In the genomic region with DNA sequence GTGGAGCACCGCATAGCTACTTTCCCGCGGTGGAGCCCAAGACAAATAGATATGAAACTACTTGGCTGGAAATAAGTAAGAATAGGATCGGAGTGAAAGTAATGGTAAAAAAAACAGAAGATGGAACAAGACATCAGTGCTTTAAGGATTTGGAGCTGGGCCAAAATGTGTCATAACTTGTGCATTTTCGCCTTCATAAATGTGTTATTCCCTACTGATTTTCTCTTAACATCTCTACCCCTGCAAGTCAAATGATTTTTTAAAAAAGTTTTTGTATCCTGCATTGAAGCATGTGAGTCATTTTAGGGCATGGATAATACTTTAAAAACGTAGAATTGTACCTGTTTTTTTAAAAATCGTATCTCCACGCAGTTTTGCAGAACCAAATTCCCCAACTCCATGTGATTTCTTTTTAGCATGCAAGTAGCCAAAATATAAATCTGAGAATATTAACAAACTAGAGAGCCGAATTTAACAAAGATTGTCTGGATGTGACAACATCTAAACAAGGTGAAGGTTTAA, we compare ENCODE assay signal across 8 cellular contexts. TPM values are rescaled to one million over a fixed set of nuclear protein-coding genes. Genes with fewer than 3 reads are reported as not detected.
DNase-seq lines count a peak whose midpoint lies in the region; ATAC-seq and TF ChIP-seq lines count a peak whose summit lies in the region.

No MANE protein-coding gene starts in this region.

- ATAC-seq in GM21381 (IDR thresholded peaks at IDR 0.05; ENCODE audit: unreplicated experiment) = no peak
- ATAC-seq in HG03457 (IDR thresholded peaks at IDR 0.05; ENCODE audit: unreplicated experiment) = no peak

- peaks cover 27% of the 10 kb centered on the region for H3K4me1 Mint-ChIP-seq in activated T-helper 2 cell treated with anti-CD3 and anti-CD28 coated beads, Interferon-gamma antibody, Interleukin-2, Interleukin-4, amounts not matched to agents 10 μg/mL and 5 μg/mL and 100 μg/mL, durations not matched to agents 14 hours and 24 hours and 36 hours (ENCODE audit: low read depth)

- H3K4me3 ChIP-seq in left ventricle myocardium inferior (peak overlapping the region; percentile 84), iPS-18c (ENCODE audit: insufficient read depth, low read depth, low read length) (peak overlapping the region; percentile 77; the same call in 1 of the 2 replicates), stomach (peak overlapping the region; percentile 81 to 89 (median 84))

- no peak for TF ChIP-seq POLR2A in stomach (IDR thresholded peaks at IDR 0.05)

- H3K4me1 ChIP-seq in left ventricle myocardium inferior (peaks cover 26% of the 10 kb centered on the region), stomach (peaks cover 5 to 31% (median 19%) of the 10 kb centered on the region in 4 donors)

- H3K27ac Mint-ChIP-seq in activated T-helper 2 cell treated with anti-CD3 and anti-CD28 coated beads, Interferon-gamma antibody, Interleukin-2, Interleukin-4, amounts not matched to agents 10 μg/mL and 5 μg/mL and 100 μg/mL, durations not matched to agents 14 hours and 24 hours and 36 hours = peak overlapping the region; percentile 47

- WGBS in stomach, 5 donors = 14 to 23% (median 20%) methylated on average over 9 of the region's 9 CpGs

- H3K36me3 ChIP-seq in left ventricle myocardium inferior = no peaks in the 10 kb centered on the region
- no peaks in the 10 kb centered on the region for H3K36me3 ChIP-seq in stomach

- H3K27me3 ChIP-seq in left ventricle myocardium inferior (ENCODE audit: low read depth) (no peaks in the 10 kb centered on the region), stomach (peaks cover 0 to 8% (median 0%) of the 10 kb centered on the region in 3 donors)

- intact Hi-C loops in left ventricle myocardium inferior (cut with micrococcal nuclease) = no loop called here
- intact Hi-C loops in cardiac septum (cut with DNase I) = loop anchor here (5.0 kb wide), 1 partner anchor 42 kb away; no protein-coding TSS in a partner anchor
- intact Hi-C loops in activated T-helper 2 cell treated with anti-CD3 and anti-CD28 coated beads, Interferon-gamma antibody, Interleukin-2, Interleukin-4, amounts not matched to agents 10 μg/mL and 5 μg/mL and 100 μg/mL, durations not matched to agents 14 hours and 24 hours and 36 hours (cut with micrococcal nuclease) = loop anchor here (1.0 to 5.0 kb wide), 4 partner anchors 37 to 1477 kb away; a partner anchor contains a TSS
- intact Hi-C loops in stomach (cut with DNase I; ENCODE audit: low total_unique reads) = no loop called here
- intact Hi-C loops in posterior vena cava (cut with DNase I) = no loop called here

- H3K9me3 ChIP-seq in left ventricle myocardium inferior (replicated peaks) (peaks cover 16% of the 10 kb centered on the region), iPS-18c (ENCODE audit: control insufficient read depth, insufficient read depth, low read length) (peaks cover 18% of the 10 kb centered on the region), stomach (peaks cover 3 to 12% (median 11%) of the 10 kb centered on the region in 4 donors)

- peaks cover 13% of the 10 kb centered on the region for H3K9me3 Mint-ChIP-seq in activated T-helper 2 cell treated with anti-CD3 and anti-CD28 coated beads, Interferon-gamma antibody, Interleukin-2, Interleukin-4, amounts not matched to agents 10 μg/mL and 5 μg/mL and 100 μg/mL, durations not matched to agents 14 hours and 24 hours and 36 hours

- peak overlapping the region; percentile 72 for H3K27ac ChIP-seq in left ventricle myocardium inferior (replicated peaks)
- H3K27ac ChIP-seq in stomach = peak overlapping the region in 4 of 5 donors; percentile 58 to 88 (median 74)

- TF ChIP-seq CTCF in left ventricle myocardium inferior (IDR thresholded peaks at IDR 0.05; ENCODE audit: borderline replicate concordance) (no peak), stomach (IDR thresholded peaks at IDR 0.05) (no peak)

- TF ChIP-seq EP300 in stomach (IDR thresholded peaks at IDR 0.05) = no peak

- no peak for DNase-seq in left ventricle myocardium inferior
- no peak for DNase-seq in cardiac septum (ENCODE audit: low spot score)
- DNase-seq in activated T-helper 2 cell treated with anti-CD3 and anti-CD28 coated beads, Interferon-gamma antibody, Interleukin-2, Interleukin-4, amounts not matched to agents 10 μg/mL and 5 μg/mL and 100 μg/mL, durations not matched to agents 14 hours and 24 hours and 36 hours (ENCODE audit: low spot score) = no peak
- DNase-seq in stomach = no peak
- no peak for DNase-seq in posterior vena cava (ENCODE audit: low spot score)

- peaks cover 8% of the 10 kb centered on the region for H3K27me3 Mint-ChIP-seq in activated T-helper 2 cell treated with anti-CD3 and anti-CD28 coated beads, Interferon-gamma antibody, Interleukin-2, Interleukin-4, amounts not matched to agents 10 μg/mL and 5 μg/mL and 100 μg/mL, durations not matched to agents 14 hours and 24 hours and 36 hours (ENCODE audit: low read depth)

- H3K36me3 Mint-ChIP-seq in activated T-helper 2 cell treated with anti-CD3 and anti-CD28 coated beads, Interferon-gamma antibody, Interleukin-2, Interleukin-4, amounts not matched to agents 10 μg/mL and 5 μg/mL and 100 μg/mL, durations not matched to agents 14 hours and 24 hours and 36 hours (ENCODE audit: low read depth) = peaks cover 7% of the 10 kb centered on the region

- H3K4me3 Mint-ChIP-seq in activated T-helper 2 cell treated with anti-CD3 and anti-CD28 coated beads, Interferon-gamma antibody, Interleukin-2, Interleukin-4, amounts not matched to agents 10 μg/mL and 5 μg/mL and 100 μg/mL, durations not matched to agents 14 hours and 24 hours and 36 hours (ENCODE audit: low read depth) = peak overlapping the region; percentile 89

RNA-seq across cellular contexts. Expression of a gene that starts 0.9 kb away (rescaled TPM):
- total RNA-seq in left ventricle myocardium inferior (0.93 TPM), cardiac septum (0.40 TPM), stomach (1 to 10 TPM in 3 of 5 donors, under 1 TPM in 1, not detected in 1; under 0.01 to 8.3 (median 2.4) TPM), posterior vena cava (1 to 10 TPM; 4.5 to 5.9 TPM)
- total RNA-seq in activated T-helper 2 cell treated with anti-CD3 and anti-CD28 coated beads, Interferon-gamma antibody, Interleukin-2, Interleukin-4, amounts not matched to agents 10 μg/mL and 5 μg/mL and 100 μg/mL, durations not matched to agents 14 hours and 24 hours and 36 hours = 2.6 and 2.9 TPM in 2 replicates
- polyA plus RNA-seq in stomach = 1 to 10 TPM in 2 of 3 donors, under 1 TPM in 1; 0.76 to 3.3 (median 2.6) TPM

Comparison
In these comparisons a context has a peak if more than half of its experiments do, and no peak if none do; other contexts are left out.
1. intact Hi-C loops: an anchor here in cardiac septum (5.0 kb wide) and activated T-helper 2 cell treated with anti-CD3 and anti-CD28 coated beads, Interferon-gamma antibody, Interleukin-2, Interleukin-4, amounts not matched to agents 10 μg/mL and 5 μg/mL and 100 μg/mL, durations not matched to agents 14 hours and 24 hours and 36 hours (1.0 to 5.0 kb wide); none called in left ventricle myocardium inferior, stomach and posterior vena cava.